In the genomic region with DNA sequence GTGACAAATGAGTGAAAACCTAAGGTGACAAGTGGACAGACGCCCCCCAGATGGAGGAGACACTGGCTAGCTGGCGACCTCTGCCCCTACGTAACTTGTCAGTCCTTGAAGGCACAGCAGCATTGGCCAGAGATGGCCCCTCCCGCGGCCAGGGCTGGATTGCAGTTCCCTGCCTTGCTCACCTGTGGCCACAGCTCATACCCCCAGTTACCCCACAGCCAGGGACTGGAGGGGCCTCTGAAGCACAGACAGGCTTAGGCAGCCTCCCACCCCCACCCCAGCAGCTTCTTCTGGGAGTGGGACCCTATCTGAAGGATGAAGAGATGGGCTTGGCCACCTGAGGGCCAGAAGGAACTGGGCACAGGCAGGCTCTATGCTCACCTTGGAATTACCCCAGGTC, we compare ENCODE assay signal across 30 cellular contexts. TPM values are rescaled to one million over a fixed set of nuclear protein-coding genes. Genes with fewer than 3 reads are reported as not detected.
"Had no signal": no experiment of that assay in that cellular context is flagged by ENCODE, and none has a peak within 500 bp of the region (broad histone marks: within the 10 kb centered on the region; RNA-seq: fewer than 3 reads in every experiment).

No MANE protein-coding gene starts in this region.

- H3K9me3 Mint-ChIP-seq: memory B cell; mesothelial cell of epicardium; natural killer cell; stimulated activated naive B cell treated with anti-CD40 and anti-IgM and Interleukin-4, amounts not matched to agents 10 μg/mL and 1 μg/mL and 100 μg/mL, for 72 hours; stimulated activated naive CD8-positive, alpha-beta T cell treated with anti-CD3 and anti-CD28 coated beads, Interleukin-15, amount 100 ng/mL, for 72 hours had no signal

- ATAC-seq: left lung; lower lobe of right lung; natural killer cell; stimulated activated naive B cell treated with anti-CD40 and anti-IgM and Interleukin-4, amounts not matched to agents 10 μg/mL and 1 μg/mL and 100 μg/mL, for 72 hours; stimulated activated naive CD8-positive, alpha-beta T cell treated with anti-CD3 and anti-CD28 coated beads, Interleukin-15, amount 100 ng/mL, for 72 hours had no signal

- H3K4me3 ChIP-seq: colonic mucosa, heart right ventricle, left lung, lower lobe of right lung, spleen, thoracic aorta, transverse colon had no signal

- H3K36me3 Mint-ChIP-seq: memory B cell, mesothelial cell of epicardium, natural killer cell had no signal

- H3K4me3 Mint-ChIP-seq: memory B cell; stimulated activated naive B cell treated with anti-CD40 and anti-IgM and Interleukin-4, amounts not matched to agents 10 μg/mL and 1 μg/mL and 100 μg/mL, for 72 hours had no signal

- H3K36me3 ChIP-seq: colonic mucosa, heart right ventricle, left lung, spleen, thoracic aorta, transverse colon had no signal

- H3K27ac Mint-ChIP-seq: memory B cell; mesothelial cell of epicardium; natural killer cell; stimulated activated naive CD8-positive, alpha-beta T cell treated with anti-CD3 and anti-CD28 coated beads, Interleukin-15, amount 100 ng/mL, for 72 hours had no signal

- H3K27ac ChIP-seq: colonic mucosa, heart right ventricle, left lung, lower lobe of right lung, thoracic aorta, transverse colon had no signal

- H3K9me3 ChIP-seq: colonic mucosa, heart right ventricle, left lung, lower lobe of right lung, spleen, thoracic aorta, transverse colon had no signal

- DNase-seq: colonic mucosa; dermis blood vessel endothelial cell; effector CD4-positive, alpha-beta T cell; foreskin melanocyte; heart right ventricle; hypothalamus; islet precursor cell; left lung; lower lobe of right lung; natural killer cell; spleen; stimulated activated CD4-positive, alpha-beta T cell treated with anti-CD3 and anti-CD28 coated beads, Interleukin-15, amount 100 ng/mL, for 24 hours; stimulated activated CD4-positive, alpha-beta T cell treated with anti-CD3 and anti-CD28 coated beads, Interleukin-1b, Interleukin-23, amount 100 ng/mL, for 48 hours; stimulated activated CD4-positive, alpha-beta T cell treated with anti-CD3 and anti-CD28 coated beads, Interleukin-4, amount 100 ng/mL, for 24 hours; stimulated activated naive B cell treated with anti-CD40 and anti-IgM and Interleukin-4, amounts not matched to agents 10 μg/mL and 1 μg/mL and 100 μg/mL, for 72 hours; stimulated activated naive CD8-positive, alpha-beta T cell treated with anti-CD3 and anti-CD28 coated beads, Interleukin-15, amount 100 ng/mL, for 72 hours; transverse colon had no signal

RNA-seq across cellular contexts. Expression of a gene that starts 3.7 kb away (rescaled TPM):
- total RNA-seq: cerebellum, colonic mucosa, dermis blood vessel endothelial cell, heart right ventricle, left lung, lower lobe of right lung, mesothelial cell of epicardium, mucosa of gallbladder, myocyte, natural killer cell, osteocyte, pulmonary artery endothelial cell, sciatic nerve, skeletal muscle tissue, spleen, subcutaneous adipose tissue, thoracic aorta, transverse colon, urinary bladder had no signal
- polyA plus RNA-seq: esophagus, heart right ventricle, spleen, urinary bladder had no signal
